In genomic region chr3:133733226-133733625, GRCh38 we compare ENCODE assay signal across 1 cellular context.
TF ChIP-seq lines count a peak whose summit lies in the region.

No MANE protein-coding gene starts in this region.

TF ChIP-seq in HepG2, 621 proteins besides CTCF, POLR2A, EP300 and RAD21 (continued from another document and continues in another):
- TF ChIP-seq, protein P1, sequence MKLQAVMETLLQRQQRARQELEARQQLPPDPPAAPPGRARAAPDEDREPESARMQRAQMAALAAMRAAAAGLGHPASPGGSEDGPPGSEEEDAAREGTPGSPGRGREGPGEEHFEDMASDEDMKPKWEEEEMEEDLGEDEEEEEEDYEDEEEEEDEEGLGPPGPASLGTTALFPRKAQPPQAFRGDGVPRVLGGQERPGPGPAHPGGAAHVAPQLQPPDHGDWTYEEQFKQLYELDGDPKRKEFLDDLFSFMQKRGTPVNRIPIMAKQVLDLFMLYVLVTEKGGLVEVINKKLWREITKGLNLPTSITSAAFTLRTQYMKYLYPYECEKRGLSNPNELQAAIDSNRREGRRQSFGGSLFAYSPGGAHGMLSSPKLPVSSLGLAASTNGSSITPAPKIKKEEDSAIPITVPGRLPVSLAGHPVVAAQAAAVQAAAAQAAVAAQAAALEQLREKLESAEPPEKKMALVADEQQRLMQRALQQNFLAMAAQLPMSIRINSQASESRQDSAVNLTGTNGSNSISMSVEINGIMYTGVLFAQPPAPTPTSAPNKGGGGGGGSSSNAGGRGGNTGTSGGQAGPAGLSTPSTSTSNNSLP (IDR thresholded peaks at IDR 0.05; ENCODE audit: low read depth, low read length), result 0 out of 2 replicates have a peak, but pooled peaks have one; percentile 39
- TF ChIP-seq, protein P2, sequence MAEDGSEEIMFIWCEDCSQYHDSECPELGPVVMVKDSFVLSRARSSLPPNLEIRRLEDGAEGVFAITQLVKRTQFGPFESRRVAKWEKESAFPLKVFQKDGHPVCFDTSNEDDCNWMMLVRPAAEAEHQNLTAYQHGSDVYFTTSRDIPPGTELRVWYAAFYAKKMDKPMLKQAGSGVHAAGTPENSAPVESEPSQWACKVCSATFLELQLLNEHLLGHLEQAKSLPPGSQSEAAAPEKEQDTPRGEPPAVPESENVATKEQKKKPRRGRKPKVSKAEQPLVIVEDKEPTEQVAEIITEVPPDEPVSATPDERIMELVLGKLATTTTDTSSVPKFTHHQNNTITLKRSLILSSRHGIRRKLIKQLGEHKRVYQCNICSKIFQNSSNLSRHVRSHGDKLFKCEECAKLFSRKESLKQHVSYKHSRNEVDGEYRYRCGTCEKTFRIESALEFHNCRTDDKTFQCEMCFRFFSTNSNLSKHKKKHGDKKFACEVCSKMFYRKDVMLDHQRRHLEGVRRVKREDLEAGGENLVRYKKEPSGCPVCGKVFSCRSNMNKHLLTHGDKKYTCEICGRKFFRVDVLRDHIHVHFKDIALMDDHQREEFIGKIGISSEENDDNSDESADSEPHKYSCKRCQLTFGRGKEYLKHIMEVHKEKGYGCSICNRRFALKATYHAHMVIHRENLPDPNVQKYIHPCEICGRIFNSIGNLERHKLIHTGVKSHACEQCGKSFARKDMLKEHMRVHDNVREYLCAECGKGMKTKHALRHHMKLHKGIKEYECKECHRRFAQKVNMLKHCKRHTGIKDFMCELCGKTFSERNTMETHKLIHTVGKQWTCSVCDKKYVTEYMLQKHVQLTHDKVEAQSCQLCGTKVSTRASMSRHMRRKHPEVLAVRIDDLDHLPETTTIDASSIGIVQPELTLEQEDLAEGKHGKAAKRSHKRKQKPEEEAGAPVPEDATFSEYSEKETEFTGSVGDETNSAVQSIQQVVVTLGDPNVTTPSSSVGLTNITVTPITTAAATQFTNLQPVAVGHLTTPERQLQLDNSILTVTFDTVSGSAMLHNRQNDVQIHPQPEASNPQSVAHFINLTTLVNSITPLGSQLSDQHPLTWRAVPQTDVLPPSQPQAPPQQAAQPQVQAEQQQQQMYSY (CRISPR knock-in tag; IDR thresholded peaks at IDR 0.05), result peak; percentile 80
- TF ChIP-seq MBD4 (IDR thresholded peaks at IDR 0.05; ENCODE audit: borderline replicate concordance, low read length) (no peak), GATA4 (IDR thresholded peaks at IDR 0.05; ENCODE audit: borderline replicate concordance, low read depth) (peak; percentile 46; the same call in 1 of the 2 replicates), ZNF878 (CRISPR knock-in tag; IDR thresholded peaks at IDR 0.05) (0 out of 2 replicates have a peak, but pooled peaks have one; percentile 22), ZBTB40 (IDR thresholded peaks at IDR 0.05) (no peak), ZBTB40 (CRISPR knock-in tag; IDR thresholded peaks at IDR 0.05) (peak; percentile 48; the same call in 1 of the 2 replicates), IRX3 (CRISPR knock-in tag; IDR thresholded peaks at IDR 0.05; ENCODE audit: borderline replicate concordance, low read depth) (no peak), ZFYVE20 (CRISPR knock-in tag; IDR thresholded peaks at IDR 0.05; ENCODE audit: borderline replicate concordance, low read depth) (no peak), ZNF782 (CRISPR knock-in tag; IDR thresholded peaks at IDR 0.05; ENCODE audit: borderline replicate concordance) (no peak), ZNF121 (CRISPR knock-in tag; IDR thresholded peaks at IDR 0.05) (no peak), MED1 (CRISPR knock-in tag; IDR thresholded peaks at IDR 0.05) (peak; percentile 94), ZNF543 (CRISPR knock-in tag; IDR thresholded peaks at IDR 0.05) (0 out of 2 replicates have a peak, but pooled peaks have one; percentile 36), DMTF1 (CRISPR knock-in tag; IDR thresholded peaks at IDR 0.05) (no peak), CEBPB (IDR thresholded peaks at IDR 0.05; ENCODE audit: borderline replicate concordance, low read depth, low read length) (no peak), SIN3B (IDR thresholded peaks at IDR 0.05; ENCODE audit: low read length) (no peak), CC2D1A (CRISPR knock-in tag; IDR thresholded peaks at IDR 0.05) (no peak), ZNF468 (CRISPR knock-in tag; IDR thresholded peaks at IDR 0.05) (no peak), THAP8 (CRISPR knock-in tag; IDR thresholded peaks at IDR 0.05; ENCODE audit: borderline replicate concordance) (no peak), SUZ12 (IDR thresholded peaks at IDR 0.05; ENCODE audit: low read depth, low read length) (no peak), ZNF275 (CRISPR knock-in tag; IDR thresholded peaks at IDR 0.05; ENCODE audit: borderline replicate concordance) (no peak), MED13 (CRISPR knock-in tag; IDR thresholded peaks at IDR 0.05) (no peak), ZNF124 (CRISPR knock-in tag; IDR thresholded peaks at IDR 0.05) (0 out of 2 replicates have a peak, but pooled peaks have one; percentile 24), ZNF616 (CRISPR knock-in tag; IDR thresholded peaks at IDR 0.05; ENCODE audit: low read depth) (no peak), ZBTB2 (CRISPR knock-in tag; IDR thresholded peaks at IDR 0.05; ENCODE audit: low read depth) (no peak), ATF1 (CRISPR knock-in tag; IDR thresholded peaks at IDR 0.05) (0 out of 2 replicates have a peak, but pooled peaks have one; percentile 16), RFX1 (IDR thresholded peaks at IDR 0.05) (no peak), MXI1 (IDR thresholded peaks at IDR 0.05; ENCODE audit: borderline replicate concordance, low read depth, low read length) (peak; percentile 17; the same call in 1 of the 3 replicates), SOX5 (CRISPR knock-in tag; IDR thresholded peaks at IDR 0.05; ENCODE audit: borderline replicate concordance) (peak; percentile 89), ZNF333 (CRISPR knock-in tag; IDR thresholded peaks at IDR 0.05; ENCODE audit: borderline replicate concordance) (no peak), DRAP1 (CRISPR knock-in tag; IDR thresholded peaks at IDR 0.05) (peak; percentile 66), HIVEP1 (CRISPR knock-in tag; IDR thresholded peaks at IDR 0.05) (no peak), MEIS2 (CRISPR knock-in tag; IDR thresholded peaks at IDR 0.05) (peak; percentile 91)
- TF ChIP-seq, protein P3, sequence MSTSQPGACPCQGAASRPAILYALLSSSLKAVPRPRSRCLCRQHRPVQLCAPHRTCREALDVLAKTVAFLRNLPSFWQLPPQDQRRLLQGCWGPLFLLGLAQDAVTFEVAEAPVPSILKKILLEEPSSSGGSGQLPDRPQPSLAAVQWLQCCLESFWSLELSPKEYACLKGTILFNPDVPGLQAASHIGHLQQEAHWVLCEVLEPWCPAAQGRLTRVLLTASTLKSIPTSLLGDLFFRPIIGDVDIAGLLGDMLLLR (CRISPR knock-in tag; IDR thresholded peaks at IDR 0.05), result no peak
- TF ChIP-seq, protein P4, sequence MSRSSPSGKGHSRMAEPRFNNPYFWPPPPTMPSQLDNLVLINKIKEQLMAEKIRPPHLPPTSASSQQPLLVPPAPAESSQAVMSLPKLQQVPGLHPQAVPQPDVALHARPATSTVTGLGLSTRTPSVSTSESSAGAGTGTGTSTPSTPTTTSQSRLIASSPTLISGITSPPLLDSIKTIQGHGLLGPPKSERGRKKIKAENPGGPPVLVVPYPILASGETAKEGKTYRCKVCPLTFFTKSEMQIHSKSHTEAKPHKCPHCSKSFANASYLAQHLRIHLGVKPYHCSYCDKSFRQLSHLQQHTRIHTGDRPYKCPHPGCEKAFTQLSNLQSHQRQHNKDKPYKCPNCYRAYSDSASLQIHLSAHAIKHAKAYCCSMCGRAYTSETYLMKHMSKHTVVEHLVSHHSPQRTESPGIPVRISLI (CRISPR knock-in tag; IDR thresholded peaks at IDR 0.05; ENCODE audit: borderline replicate concordance), result no peak
